18 cellular contexts compared by ENCODE assay signal in the genomic region with DNA sequence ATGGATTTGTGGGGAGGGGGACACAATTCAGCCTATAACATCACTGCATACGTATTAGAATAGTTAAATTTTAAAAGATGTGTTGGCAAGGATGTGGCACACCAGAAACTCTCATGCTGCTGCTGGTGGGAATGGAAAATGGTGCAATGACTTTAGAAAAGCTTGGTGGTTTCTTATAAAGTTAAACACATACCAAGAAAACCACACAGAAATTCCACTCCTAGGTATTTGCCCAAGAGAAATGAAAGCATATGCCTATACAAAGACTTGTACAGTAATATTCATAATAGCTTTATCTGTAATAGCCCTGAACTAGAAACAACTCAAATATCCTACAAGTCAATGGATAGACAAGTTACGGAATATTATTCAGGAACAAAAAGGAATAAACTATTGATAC.
A peak's percentile ranks its signal among the peaks of the same experiment; 100 is the strongest.
DNase-seq lines count a peak whose midpoint lies in the region; TF ChIP-seq lines count a peak whose summit lies in the region.
"Had no signal": no experiment of that assay in that cellular context is flagged by ENCODE, and none has a peak within 500 bp of the region (broad histone marks: within the 10 kb centered on the region; RNA-seq: fewer than 3 reads in every experiment).

No MANE protein-coding gene starts in this region.

- H3K27me3 Mint-ChIP-seq in activated CD4-positive, alpha-beta T cell treated with anti-CD3 and anti-CD28 coated beads, Interleukin-2, amount 10 ng/mL, durations not matched to agents 7 days and 5 days = no peaks in the 10 kb centered on the region
- H3K27me3 Mint-ChIP-seq: activated naive CD4-positive, alpha-beta T cell treated with anti-CD3 and anti-CD28 coated beads, Interleukin-2, amount 50 U/mL, for 24 hours had no signal

- POLR2A ChIA-PET in activated CD4-positive, alpha-beta T cell treated with anti-CD3 and anti-CD28 coated beads, Interleukin-2, amount 10 ng/mL, durations not matched to agents 7 days and 5 days (lab: Charles Lee) = no interaction called here

- peak; percentile 3 for DNase-seq in activated CD4-positive, alpha-beta T cell treated with anti-CD3 and anti-CD28 coated beads for 48 hours
- DNase-seq in activated CD4-positive, alpha-beta T cell treated with anti-CD3 and anti-CD28 coated beads, Interleukin-2, amount 10 ng/mL, durations not matched to agents 7 days and 5 days = no peak
- DNase-seq in LHCN-M2 (ENCODE audit: low read depth) (peak; percentile 1), fibroblast of gingiva (ENCODE audit: low read depth) (peak; percentile 6), stromal cell of bone marrow (ENCODE audit: low read depth) (peak; percentile 30), Peyer's patch (no peak), GF-D8 (lab: John Stamatoyannopoulos, UW) (no peak), COLO829 (ENCODE audit: low spot score) (no peak)
- DNase-seq: 8988T; activated T-cell treated with anti-CD3 and anti-CD28 coated beads, Interleukin-2, amount 50 U/mL, for 1 hour; DMS53; NCI-H187 treated with DMSO at 0.1 percent for 48 hours; NCI-H510A; pancreas had no signal

- TF ChIP-seq POLR2A in Peyer's patch (IDR thresholded peaks at IDR 0.05) = no peak

- H3K36me3 Mint-ChIP-seq in activated CD4-positive, alpha-beta T cell treated with anti-CD3 and anti-CD28 coated beads, Interleukin-2, amount 10 ng/mL, durations not matched to agents 7 days and 5 days (ENCODE audit: low read depth) = no peaks in the 10 kb centered on the region
- H3K36me3 Mint-ChIP-seq: activated naive CD4-positive, alpha-beta T cell treated with anti-CD3 and anti-CD28 coated beads, Interleukin-2, amount 50 U/mL, for 24 hours; CD14-positive monocyte had no signal

- no peak overlapping the region for H3K4me3 Mint-ChIP-seq in activated CD4-positive, alpha-beta T cell treated with anti-CD3 and anti-CD28 coated beads, Interleukin-2, amount 10 ng/mL, durations not matched to agents 7 days and 5 days
- H3K4me3 Mint-ChIP-seq: activated naive CD4-positive, alpha-beta T cell treated with anti-CD3 and anti-CD28 coated beads, Interleukin-2, amount 50 U/mL, for 24 hours; CD14-positive monocyte had no signal

- no peaks in the 10 kb centered on the region for H3K36me3 ChIP-seq in Peyer's patch
- H3K36me3 ChIP-seq: cardiac muscle cell, pancreas, tibial nerve had no signal

- CTCF ChIA-PET in activated CD4-positive, alpha-beta T cell treated with anti-CD3 and anti-CD28 coated beads, Interleukin-2, amount 10 ng/mL, durations not matched to agents 7 days and 5 days (lab: Charles Lee) = no interaction called here

- H3K27ac ChIP-seq in Peyer's patch = no peak overlapping the region
- H3K27ac ChIP-seq: cardiac muscle cell, pancreas, tibial nerve had no signal

- TF ChIP-seq CTCF in Peyer's patch (IDR thresholded peaks at IDR 0.05) = no peak

- H3K9me3 ChIP-seq in Peyer's patch = no peaks in the 10 kb centered on the region
- H3K9me3 ChIP-seq: pancreas, tibial nerve had no signal

- H3K27ac Mint-ChIP-seq in activated CD4-positive, alpha-beta T cell treated with anti-CD3 and anti-CD28 coated beads, Interleukin-2, amount 10 ng/mL, durations not matched to agents 7 days and 5 days = no peak overlapping the region
- H3K27ac Mint-ChIP-seq: activated naive CD4-positive, alpha-beta T cell treated with anti-CD3 and anti-CD28 coated beads, Interleukin-2, amount 50 U/mL, for 24 hours; CD14-positive monocyte had no signal

- H3K9me3 Mint-ChIP-seq in activated CD4-positive, alpha-beta T cell treated with anti-CD3 and anti-CD28 coated beads, Interleukin-2, amount 10 ng/mL, durations not matched to agents 7 days and 5 days = no peaks in the 10 kb centered on the region
- H3K9me3 Mint-ChIP-seq: activated naive CD4-positive, alpha-beta T cell treated with anti-CD3 and anti-CD28 coated beads, Interleukin-2, amount 50 U/mL, for 24 hours had no signal

- no peaks in the 10 kb centered on the region for H3K4me1 ChIP-seq in Peyer's patch
- H3K4me1 ChIP-seq: pancreas, tibial nerve had no signal

- no peaks in the 10 kb centered on the region for H3K4me1 Mint-ChIP-seq in activated CD4-positive, alpha-beta T cell treated with anti-CD3 and anti-CD28 coated beads, Interleukin-2, amount 10 ng/mL, durations not matched to agents 7 days and 5 days
- H3K4me1 Mint-ChIP-seq: activated naive CD4-positive, alpha-beta T cell treated with anti-CD3 and anti-CD28 coated beads, Interleukin-2, amount 50 U/mL, for 24 hours; CD14-positive monocyte had no signal

- H3K27me3 ChIP-seq in Peyer's patch = no peaks in the 10 kb centered on the region
- H3K27me3 ChIP-seq: cardiac muscle cell, tibial nerve had no signal

- no peak overlapping the region for H3K4me3 ChIP-seq in Peyer's patch
- H3K4me3 ChIP-seq: cardiac muscle cell, pancreas, tibial nerve had no signal

Comparison
In these comparisons a context has a peak if more than half of its experiments do, and no peak if none do; other contexts are left out.
1. DNase-seq: peak in activated CD4-positive, alpha-beta T cell treated with anti-CD3 and anti-CD28 coated beads for 48 hours (single experiment), LHCN-M2 (single experiment), fibroblast of gingiva (single experiment) and stromal cell of bone marrow (single experiment); none in activated CD4-positive, alpha-beta T cell treated with anti-CD3 and anti-CD28 coated beads, Interleukin-2, amount 10 ng/mL, durations not matched to agents 7 days and 5 days (single experiment), Peyer's patch (0 of 3), GF-D8 (single experiment) and COLO829 (single experiment).